8 cellular contexts compared by ENCODE assay signal in genomic region chr20:50153153-50153499, GRCh38. TPM values are rescaled to one million over a fixed set of nuclear protein-coding genes. Genes with fewer than 3 reads are reported as not detected.
DNase-seq lines count a peak whose midpoint lies in the region; ATAC-seq, FAIRE-seq and TF ChIP-seq lines count a peak whose summit lies in the region.

No MANE protein-coding gene starts in this region.

- TF ChIP-seq CTCF in OCI-LY3 (IDR thresholded peaks at IDR 0.05; ENCODE audit: low read depth, low read length) (no peak), endothelial cell of umbilical vein (IDR thresholded peaks at IDR 0.05; ENCODE audit: extremely low read depth in 1 of 2, insufficient read depth in 1 of 2, low read depth in 1 of 2, low read length in 2 of 2) (no peak), parathyroid adenoma (IDR thresholded peaks at IDR 0.05) (no peak)

- peak overlapping the region; percentile 91 for H3K4me3 ChIP-seq in OCI-LY3 (ENCODE audit: low read length)
- H3K4me3 ChIP-seq in endothelial cell of umbilical vein (replicated peaks in 1 of 3; ENCODE audit: insufficient read depth in 1 of 3, low read depth in 1 of 3, low read length in 3 of 3) = peak overlapping the region; percentile 53 to 86 (median 80)
- H3K4me3 ChIP-seq in parathyroid adenoma (ENCODE audit: low read depth, low read length) = peak overlapping the region; percentile 94

- H2AFZ ChIP-seq in OCI-LY3 (ENCODE audit: low read depth, low read length) (peak overlapping the region; percentile 69; the same call in 1 of the 2 replicates), endothelial cell of umbilical vein (ENCODE audit: low read depth, low read length) (no peak overlapping the region), parathyroid adenoma (peak overlapping the region; percentile 68)

- H3K27ac ChIP-seq in OCI-LY3 (ENCODE audit: low read length) (peak overlapping the region; percentile 7; the same call in 1 of the 2 replicates), endothelial cell of umbilical vein (ENCODE audit: insufficient read depth, low read depth, low read length) (peak overlapping the region; percentile 77), parathyroid adenoma (peak overlapping the region; percentile 92)

- ATAC-seq in activated CD4-positive, alpha-beta T cell treated with anti-CD3 and anti-CD28 coated beads for 36 hours = no peak

- peaks cover 11% of the 10 kb centered on the region for H3K36me3 Mint-ChIP-seq in activated CD4-positive, alpha-beta T cell treated with anti-CD3 and anti-CD28 coated beads for 36 hours (ENCODE audit: low read depth)

- no peaks in the 10 kb centered on the region for H3K27me3 Mint-ChIP-seq in activated CD4-positive, alpha-beta T cell treated with anti-CD3 and anti-CD28 coated beads for 36 hours

- TF ChIP-seq POLR2A in endothelial cell of umbilical vein (IDR thresholded peaks at IDR 0.05; ENCODE audit: low read depth, low read length) = no peak

- no peak for DNase-seq in activated CD4-positive, alpha-beta T cell treated with anti-CD3 and anti-CD28 coated beads for 36 hours
- DNase-seq in activated CD4-positive, alpha-beta T cell treated with anti-CD3 and anti-CD28 coated beads, Interleukin-2, amount 50 U/mL, for 1 hour = no peak
- DNase-seq in endothelial cell of umbilical vein (ENCODE audit: low read depth, low spot score) (no peak), KG1 (lab: John Stamatoyannopoulos, UW) (no peak), ACHN (no peak), GOT3 (lab: John Stamatoyannopoulos, UW) (no peak)

- CTCF ChIA-PET in activated CD4-positive, alpha-beta T cell treated with anti-CD3 and anti-CD28 coated beads for 36 hours (lab: Charles Lee) = interaction anchor here (0.7 to 3.9 kb wide), 15 partner anchors 13 to 180 kb away, joined by 3 to 33 read pairs (median 6); no protein-coding TSS in a partner anchor
- CTCF ChIA-PET in endothelial cell of umbilical vein (lab: Charles Lee) = interaction anchor here (0.6 to 4.7 kb wide), 16 partner anchors 9 to 174 kb away, joined by 3 to 41 read pairs (median 10); partner anchors contain the start of gene UBE2V1

- BruUV-seq in endothelial cell of umbilical vein (replicated peaks; lab: Mats Ljungman, UMichigan) = TSS peak; percentile 35

- H3K9me3 ChIP-seq in OCI-LY3 (ENCODE audit: insufficient read depth, low read length) (no peaks in the 10 kb centered on the region), endothelial cell of umbilical vein (replicated peaks; ENCODE audit: control insufficient read depth, insufficient read depth, low read length) (no peaks in the 10 kb centered on the region), parathyroid adenoma (ENCODE audit: control insufficient read depth, low read length) (no peaks in the 10 kb centered on the region)

- no peaks in the 10 kb centered on the region for H3K27me3 ChIP-seq in OCI-LY3 (ENCODE audit: low read depth, low read length)
- no peaks in the 10 kb centered on the region for H3K27me3 ChIP-seq in endothelial cell of umbilical vein (ENCODE audit: control insufficient read depth in 2 of 2, insufficient read depth in 2 of 2, low read length in 2 of 2)
- H3K27me3 ChIP-seq in parathyroid adenoma (ENCODE audit: control insufficient read depth, insufficient read depth, low read length) = no peaks in the 10 kb centered on the region

- H3K4me3 Mint-ChIP-seq in activated CD4-positive, alpha-beta T cell treated with anti-CD3 and anti-CD28 coated beads for 36 hours = peak overlapping the region; percentile 73

- H3K4me2 ChIP-seq in OCI-LY3 (ENCODE audit: low read length) (peak overlapping the region; percentile 87), endothelial cell of umbilical vein (ENCODE audit: insufficient read depth, low read length) (peak overlapping the region; percentile 90), parathyroid adenoma (ENCODE audit: low read length) (peak overlapping the region; percentile 83)

- peaks cover 42% of the 10 kb centered on the region for H3K4me1 Mint-ChIP-seq in activated CD4-positive, alpha-beta T cell treated with anti-CD3 and anti-CD28 coated beads for 36 hours

- H3K36me3 ChIP-seq in OCI-LY3 (replicated peaks; ENCODE audit: low read depth, low read length) = peaks cover 3% of the 10 kb centered on the region
- H3K36me3 ChIP-seq in endothelial cell of umbilical vein (ENCODE audit: control insufficient read depth in 2 of 2, extremely low read depth in 1 of 2, insufficient read depth in 2 of 2, low read length in 2 of 2) = peaks cover 0 to 6% of the 10 kb centered on the region in 2 experiments
- no peaks in the 10 kb centered on the region for H3K36me3 ChIP-seq in parathyroid adenoma (ENCODE audit: control insufficient read depth, insufficient read depth, low read length)

- H4K20me1 ChIP-seq in OCI-LY3 (ENCODE audit: insufficient read depth, low read length) (no peaks in the 10 kb centered on the region), endothelial cell of umbilical vein (replicated peaks; ENCODE audit: control insufficient read depth, extremely low read depth, insufficient read depth, low read length) (no peaks in the 10 kb centered on the region)

- dilution Hi-C loops in endothelial cell of umbilical vein (cut with MboI; ENCODE audit: extremely low pct_ligation_motif_present, low sequenced_read_pairs) = no loop called here

- H3K4me1 ChIP-seq in OCI-LY3 (ENCODE audit: low read length) = peaks cover 18% of the 10 kb centered on the region
- peaks cover 44% of the 10 kb centered on the region for H3K4me1 ChIP-seq in endothelial cell of umbilical vein (ENCODE audit: control insufficient read depth, extremely low read depth, insufficient read depth, low read length)
- peaks cover 38% of the 10 kb centered on the region for H3K4me1 ChIP-seq in parathyroid adenoma

- H3K9me1 ChIP-seq in endothelial cell of umbilical vein (replicated peaks; ENCODE audit: control insufficient read depth, extremely low read depth, insufficient read depth, low read length) = no peaks in the 10 kb centered on the region

- peak overlapping the region; percentile 89 for H3K9ac ChIP-seq in OCI-LY3 (ENCODE audit: low read length)
- peak overlapping the region; percentile 82 for H3K9ac ChIP-seq in endothelial cell of umbilical vein (replicated peaks; ENCODE audit: extremely low read depth, insufficient read depth, low read length)
- H3K9ac ChIP-seq in parathyroid adenoma = peak overlapping the region; percentile 39

- peak overlapping the region; percentile 42 for H3K27ac Mint-ChIP-seq in activated CD4-positive, alpha-beta T cell treated with anti-CD3 and anti-CD28 coated beads for 36 hours

- in situ Hi-C loops in ACHN (cut with HindIII; ENCODE audit: low pct_ligation_motif_present, low pct_unique_long_range_greater_than_20kb, low sequenced_read_pairs) = no loop called here

- POLR2A ChIA-PET in activated CD4-positive, alpha-beta T cell treated with anti-CD3 and anti-CD28 coated beads for 36 hours (lab: Charles Lee) = interaction anchor here (0.5 to 2.1 kb wide), 7 partner anchors 9 to 132 kb away, joined by 3 to 7 read pairs (median 3); no protein-coding TSS in a partner anchor
- POLR2A ChIA-PET in endothelial cell of umbilical vein (lab: Charles Lee) = interaction anchor here (0.9 to 1.8 kb wide), 6 partner anchors 11 to 32 kb away, joined by 3 to 11 read pairs (median 6); no protein-coding TSS in a partner anchor

- intact Hi-C loops in activated CD4-positive, alpha-beta T cell treated with anti-CD3 and anti-CD28 coated beads for 36 hours (cut with DNase I, micrococcal nuclease) = loop anchor here (1.0 to 2.0 kb wide), 8 partner anchors 13 to 578 kb away; partner anchors contain the start of genes CEBPB (in 1 of the 2), PARD6B (in 1 of the 2), RNF114 (in 1 of the 2) and SNAI1 (in 1 of the 2)
- intact Hi-C loops in endothelial cell of umbilical vein (cut with micrococcal nuclease) = loop anchor here (1.0 to 5.0 kb wide), 4 partner anchors 13 to 1426 kb away; partner anchors contain the start of genes SNAI1 and UBE2V1

- FAIRE-seq in endothelial cell of umbilical vein (lab: Jason Lieb, UNC) = no peak

- H3K9me3 Mint-ChIP-seq in activated CD4-positive, alpha-beta T cell treated with anti-CD3 and anti-CD28 coated beads for 36 hours (ENCODE audit: low read depth) = no peaks in the 10 kb centered on the region

- peaks cover 40% of the 10 kb centered on the region for H3K79me2 ChIP-seq in OCI-LY3 (ENCODE audit: low read length)
- H3K79me2 ChIP-seq in endothelial cell of umbilical vein (ENCODE audit: control insufficient read depth, insufficient read depth, low read length) = peaks cover 52% of the 10 kb centered on the region
- H3K79me2 ChIP-seq in parathyroid adenoma = peaks cover 14% of the 10 kb centered on the region

RNA-seq across cellular contexts. Expression of gene PEDS1, which starts 0.4 kb away (rescaled TPM):
- 10 to 100 TPM; 13.2 to 16.8 TPM for total RNA-seq in activated CD4-positive, alpha-beta T cell treated with anti-CD3 and anti-CD28 coated beads for 36 hours
- total RNA-seq in endothelial cell of umbilical vein = 62.7 and 71.9 TPM in 2 replicates
- 131 and 182 TPM in 2 replicates for polyA plus RNA-seq in endothelial cell of umbilical vein
- polyA plus RNA-seq in endothelial cell of umbilical vein (2011; cell fraction: cytosol; rRNA removed) = 77.9 and 89.4 TPM in 2 replicates
- polyA plus RNA-seq in endothelial cell of umbilical vein (2011; cell fraction: nucleus; rRNA removed) = 40.6 and 46.8 TPM in 2 replicates
- 72.8 and 86.0 TPM in 2 replicates for polyA plus RNA-seq in endothelial cell of umbilical vein (2012)
- 125 and 128 TPM in 2 replicates for polyA minus RNA-seq in endothelial cell of umbilical vein
- polyA minus RNA-seq in endothelial cell of umbilical vein (2011; cell fraction: cytosol; rRNA and poly(A)+ RNA removed) = 47.9 TPM
- 16.3 and 20.4 TPM in 2 replicates for polyA minus RNA-seq in endothelial cell of umbilical vein (2011; cell fraction: nucleus; rRNA and poly(A)+ RNA removed)

RNA-seq across cellular contexts. Expression of gene CEBPB, which starts 37.5 kb away (rescaled TPM):
- total RNA-seq in activated CD4-positive, alpha-beta T cell treated with anti-CD3 and anti-CD28 coated beads for 36 hours = 10 to 100 TPM; 28.9 to 40.1 TPM
- 8.9 and 11.4 TPM in 2 replicates for total RNA-seq in endothelial cell of umbilical vein
- polyA plus RNA-seq in endothelial cell of umbilical vein = 3.7 and 4.6 TPM in 2 replicates
- 1.7 and 2.7 TPM in 2 replicates for polyA plus RNA-seq in endothelial cell of umbilical vein (2011; cell fraction: cytosol; rRNA removed)
- 1.9 and 2.2 TPM in 2 replicates for polyA plus RNA-seq in endothelial cell of umbilical vein (2011; cell fraction: nucleus; rRNA removed)
- polyA plus RNA-seq in endothelial cell of umbilical vein (2012) = 3.7 and 6.3 TPM in 2 replicates
- polyA minus RNA-seq in endothelial cell of umbilical vein = 1.6 TPM in 2 replicates
- polyA minus RNA-seq in endothelial cell of umbilical vein (2011; cell fraction: cytosol; rRNA and poly(A)+ RNA removed) = 88.3 TPM
- 1.2 and 6.4 TPM in 2 replicates for polyA minus RNA-seq in endothelial cell of umbilical vein (2011; cell fraction: nucleus; rRNA and poly(A)+ RNA removed)

RNA-seq across cellular contexts. Expression of gene UBE2V1, which starts 40.2 kb away (rescaled TPM):
- total RNA-seq in activated CD4-positive, alpha-beta T cell treated with anti-CD3 and anti-CD28 coated beads for 36 hours = 100 to 1,000 TPM; 177 to 265 TPM
- 147 and 156 TPM in 2 replicates for total RNA-seq in endothelial cell of umbilical vein
- 111 and 145 TPM in 2 replicates for polyA plus RNA-seq in endothelial cell of umbilical vein
- 127 and 148 TPM in 2 replicates for polyA plus RNA-seq in endothelial cell of umbilical vein (2011; cell fraction: cytosol; rRNA removed)
- 132 and 179 TPM in 2 replicates for polyA plus RNA-seq in endothelial cell of umbilical vein (2011; cell fraction: nucleus; rRNA removed)
- 159 and 193 TPM in 2 replicates for polyA plus RNA-seq in endothelial cell of umbilical vein (2012)
- 135 and 140 TPM in 2 replicates for polyA minus RNA-seq in endothelial cell of umbilical vein
- 15.1 TPM for polyA minus RNA-seq in endothelial cell of umbilical vein (2011; cell fraction: cytosol; rRNA and poly(A)+ RNA removed)
- 136 and 191 TPM in 2 replicates for polyA minus RNA-seq in endothelial cell of umbilical vein (2011; cell fraction: nucleus; rRNA and poly(A)+ RNA removed)

Comparison
In these comparisons a context has a peak if more than half of its experiments do, and no peak if none do; other contexts are left out.
1. H3K27ac ChIP-seq: peak in every context shown above with its lines; median percentile 92 in parathyroid adenoma; 77 in endothelial cell of umbilical vein; 7 in OCI-LY3.
2. H3K9ac ChIP-seq: peak in every context shown above with its lines; median percentile 89 in OCI-LY3; 82 in endothelial cell of umbilical vein; 39 in parathyroid adenoma.